In genomic region chr3:186268616-186269448, GRCh38 we compare ENCODE assay signal across 10 cellular contexts.
DNase-seq lines count a peak whose midpoint lies in the region; ATAC-seq, FAIRE-seq and TF ChIP-seq lines count a peak whose summit lies in the region.
"Had no signal": no experiment of that assay in that cellular context is flagged by ENCODE, and none has a peak within 500 bp of the region (broad histone marks: within the 10 kb centered on the region; RNA-seq: fewer than 3 reads in every experiment).

No MANE protein-coding gene starts in this region.

- no peak overlapping the region for H3K4me3 Mint-ChIP-seq in T-helper 17 cell
- no peak overlapping the region for H3K4me3 Mint-ChIP-seq in activated naive CD4-positive, alpha-beta T cell treated with anti-CD3 and anti-CD28 coated beads for 36 hours
- H3K4me3 Mint-ChIP-seq: brain had no signal

- H3K79me2 ChIP-seq in Karpas-422 (ENCODE audit: low read length) = no peaks in the 10 kb centered on the region

- H3K4me1 Mint-ChIP-seq in T-helper 17 cell = peaks cover 8% of the 10 kb centered on the region
- no peaks in the 10 kb centered on the region for H3K4me1 Mint-ChIP-seq in activated naive CD4-positive, alpha-beta T cell treated with anti-CD3 and anti-CD28 coated beads for 36 hours (ENCODE audit: low read depth)
- H3K4me1 Mint-ChIP-seq: brain had no signal

- ATAC-seq in HG02798 (IDR thresholded peaks at IDR 0.05; ENCODE audit: poor library complexity, unreplicated experiment) (no peak), T-helper 17 cell (no peak)

- FAIRE-seq in bronchial epithelial cell (lab: Jason Lieb, UNC) = no peak
- FAIRE-seq: H54 had no signal

- no peak overlapping the region for H3K27ac Mint-ChIP-seq in T-helper 17 cell
- H3K27ac Mint-ChIP-seq in activated naive CD4-positive, alpha-beta T cell treated with anti-CD3 and anti-CD28 coated beads for 36 hours = no peak overlapping the region
- H3K27ac Mint-ChIP-seq: brain had no signal

- CTCF ChIA-PET in activated naive CD4-positive, alpha-beta T cell treated with anti-CD3 and anti-CD28 coated beads for 36 hours (lab: Charles Lee) = no interaction called here

- no peak overlapping the region for H3K27ac ChIP-seq in Karpas-422 (ENCODE audit: low read length)

- no peaks in the 10 kb centered on the region for H3K27me3 ChIP-seq in Karpas-422 (ENCODE audit: low read length)
- H3K27me3 ChIP-seq in bronchial epithelial cell (ENCODE audit: control insufficient read depth, insufficient read depth, low read length) = no peaks in the 10 kb centered on the region

- H3K4me2 ChIP-seq in Karpas-422 (ENCODE audit: low read depth, low read length, poor library complexity, severe bottlenecking) = no peak overlapping the region

- no peaks in the 10 kb centered on the region for H3K4me1 ChIP-seq in Karpas-422 (ENCODE audit: low read length)

- DNase-seq in EH (ENCODE audit: low read depth) (peak; percentile 36), Karpas-422 (peak; percentile 57), bronchial epithelial cell (ENCODE audit: low read depth) (peak; percentile 15), myocyte (ENCODE audit: low read depth) (peak; percentile 24), NCI-H1436 treated with DMSO at 0.1 percent for 48 hours (lab: John Stamatoyannopoulos, UW) (no peak), T-helper 17 cell (no peak)
- no peak for DNase-seq in activated naive CD4-positive, alpha-beta T cell treated with anti-CD3 and anti-CD28 coated beads for 36 hours

- peaks cover 4% of the 10 kb centered on the region for H3K36me3 Mint-ChIP-seq in T-helper 17 cell (ENCODE audit: low read depth)
- H3K36me3 Mint-ChIP-seq in activated naive CD4-positive, alpha-beta T cell treated with anti-CD3 and anti-CD28 coated beads for 36 hours (ENCODE audit: low read depth) = no peaks in the 10 kb centered on the region
- H3K36me3 Mint-ChIP-seq: brain had no signal

- no peaks in the 10 kb centered on the region for H3K9me2 ChIP-seq in Karpas-422 (replicated peaks; ENCODE audit: insufficient read depth, low read length)

- no peak overlapping the region for H2AFZ ChIP-seq in Karpas-422 (ENCODE audit: low read length)

- no peaks in the 10 kb centered on the region for H3K9me3 Mint-ChIP-seq in activated naive CD4-positive, alpha-beta T cell treated with anti-CD3 and anti-CD28 coated beads for 36 hours
- H3K9me3 Mint-ChIP-seq: brain had no signal

- H3K36me3 ChIP-seq in Karpas-422 (ENCODE audit: insufficient read depth, low read length) = no peaks in the 10 kb centered on the region
- H3K36me3 ChIP-seq in bronchial epithelial cell (ENCODE audit: control insufficient read depth, insufficient read depth, low read length) = no peaks in the 10 kb centered on the region

- TF ChIP-seq CTCF in bronchial epithelial cell (IDR thresholded peaks at IDR 0.05; ENCODE audit: insufficient read depth, low read length, severe bottlenecking) = peak; percentile 48

- no peaks in the 10 kb centered on the region for H3K9me3 ChIP-seq in Karpas-422 (ENCODE audit: low read length)
- H3K9me3 ChIP-seq in T-helper 17 cell (ENCODE audit: control insufficient read depth, low read length, poor library complexity, severe bottlenecking) = no peaks in the 10 kb centered on the region

- intact Hi-C loops in activated naive CD4-positive, alpha-beta T cell treated with anti-CD3 and anti-CD28 coated beads for 36 hours (cut with micrococcal nuclease) = no loop called here

- peaks cover 27% of the 10 kb centered on the region for H3K27me3 Mint-ChIP-seq in T-helper 17 cell
- no peaks in the 10 kb centered on the region for H3K27me3 Mint-ChIP-seq in activated naive CD4-positive, alpha-beta T cell treated with anti-CD3 and anti-CD28 coated beads for 36 hours (ENCODE audit: low read depth)

- no peak overlapping the region for H3K4me3 ChIP-seq in Karpas-422 (ENCODE audit: low read length)
- H3K4me3 ChIP-seq in bronchial epithelial cell (ENCODE audit: low read depth, low read length) = no peak overlapping the region

- H4K20me1 ChIP-seq in Karpas-422 (ENCODE audit: insufficient read depth, low read depth, low read length) = no peaks in the 10 kb centered on the region

- H3K9ac ChIP-seq in Karpas-422 (ENCODE audit: low read length) = no peak overlapping the region

Comparison
In these comparisons a context has a peak if more than half of its experiments do, and no peak if none do; other contexts are left out.
1. DNase-seq: peak in EH (single experiment), Karpas-422 (single experiment), bronchial epithelial cell (single experiment) and myocyte (single experiment); none in NCI-H1436 treated with DMSO at 0.1 percent for 48 hours (single experiment), T-helper 17 cell (0 of 3) and activated naive CD4-positive, alpha-beta T cell treated with anti-CD3 and anti-CD28 coated beads for 36 hours (single experiment).